In genomic region chr7:17706734-17707133, GRCh38 we compare ENCODE assay signal across 1 cellular context.
TF ChIP-seq lines count a peak whose summit lies in the region.

No MANE protein-coding gene starts in this region.

TF ChIP-seq in H1, 55 proteins besides CTCF, POLR2A, EP300 and RAD21 (continued from another document):
- no peak for TF ChIP-seq NRF1 (IDR thresholded peaks at IDR 0.05; ENCODE audit: low read depth, low read length)
- no peak for TF ChIP-seq SUZ12 (IDR thresholded peaks at IDR 0.05; ENCODE audit: low read length)
- no peak for TF ChIP-seq KDM1A (IDR thresholded peaks at IDR 0.05; ENCODE audit: borderline replicate concordance, low read length)
